In genomic region chr3:16884084-16884747, GRCh38 we compare ENCODE assay signal across 8 cellular contexts. TPM values are rescaled to one million over a fixed set of nuclear protein-coding genes. Genes with fewer than 3 reads are reported as not detected.
DNase-seq lines count a peak whose midpoint lies in the region; ATAC-seq and TF ChIP-seq lines count a peak whose summit lies in the region.

No MANE protein-coding gene starts in this region.

- peak overlapping the region; percentile 96 for H3K4me3 Mint-ChIP-seq in activated T-cell treated with anti-CD3 and anti-CD28 coated beads, Interleukin-2, amount 50 U/mL, for 4 hours
- peak overlapping the region; percentile 92 for H3K4me3 Mint-ChIP-seq in neural crest cell

- H3K36me3 ChIP-seq in HEK293 (ENCODE audit: control insufficient read depth in 2 of 2, insufficient read depth in 1 of 2, low read length in 2 of 2): no peaks in the 10 kb centered on the region
- no peaks in the 10 kb centered on the region for H3K36me3 ChIP-seq in fibroblast of lung (ENCODE audit: control insufficient read depth, insufficient read depth, low read length)
- H3K36me3 ChIP-seq in testis (ENCODE audit: low read depth, missing control alignments): no peaks in the 10 kb centered on the region

- CTCF ChIA-PET in GM10248 (lab: Yijun Ruan, JAX): interaction anchor here (0.7 to 4.5 kb wide), 41 partner anchors 10 to 352 kb away, joined by 3 to 44 read pairs (median 4); no protein-coding TSS in a partner anchor
- CTCF ChIA-PET in HEK293 (lab: Yijun Ruan, JAX): interaction anchor here (0.6 to 1.6 kb wide), 13 partner anchors 9 to 618 kb away, joined by 3 to 8 read pairs (median 3); no protein-coding TSS in a partner anchor

- H3K27ac Mint-ChIP-seq in neural crest cell (ENCODE audit: unreplicated experiment): no peak overlapping the region

- H3K27ac ChIP-seq in HEK293 (ENCODE audit: extremely low read depth, low read depth, low read length): peak overlapping the region; percentile 88
- peak overlapping the region; percentile 55 for H3K27ac ChIP-seq in fibroblast of lung (ENCODE audit: insufficient read depth, low read length)
- peak overlapping the region; percentile 96 to 98 for H3K27ac ChIP-seq in testis

- peak overlapping the region; percentile 76 for H3K9ac ChIP-seq in fibroblast of lung (ENCODE audit: insufficient read depth, low read length)

- WGBS in testis, 2 donors: 0 to 1% methylated on average over 19 to 48 of the region's 81 CpGs

- H3K9me3 ChIP-seq in HEK293 (ENCODE audit: control insufficient read depth, insufficient read depth, low read depth, low read length): no peaks in the 10 kb centered on the region
- H3K9me3 ChIP-seq in fibroblast of lung (ENCODE audit: control insufficient read depth, insufficient read depth, low read depth, low read length): no peaks in the 10 kb centered on the region
- H3K9me3 ChIP-seq in testis: no peaks in the 10 kb centered on the region

- no peaks in the 10 kb centered on the region for H3K27me3 Mint-ChIP-seq in activated T-cell treated with anti-CD3 and anti-CD28 coated beads, Interleukin-2, amount 50 U/mL, for 4 hours (ENCODE audit: low read depth)
- no peaks in the 10 kb centered on the region for H3K27me3 Mint-ChIP-seq in neural crest cell (ENCODE audit: low read depth)

- no peaks in the 10 kb centered on the region for H4K20me1 ChIP-seq in fibroblast of lung (ENCODE audit: control insufficient read depth, extremely low read depth, insufficient read depth, low read length)

- H3K36me3 Mint-ChIP-seq in activated T-cell treated with anti-CD3 and anti-CD28 coated beads, Interleukin-2, amount 50 U/mL, for 4 hours (ENCODE audit: insufficient read depth): no peaks in the 10 kb centered on the region
- H3K36me3 Mint-ChIP-seq in neural crest cell (ENCODE audit: low read depth): no peaks in the 10 kb centered on the region

- peak; percentile 83 for TF ChIP-seq CTCF in GM10248 (IDR thresholded peaks at IDR 0.05; ENCODE audit: control extremely low read depth, extremely low read depth, low read depth, missing control alignments)
- TF ChIP-seq CTCF in HEK293 (tag by site-specific recombination; IDR thresholded peaks at IDR 0.05): peak; percentile 75
- no peak for TF ChIP-seq CTCF in NB4 (IDR thresholded peaks at IDR 0.05; ENCODE audit: low read depth, low read length)
- peak; percentile 30 to 48 for TF ChIP-seq CTCF in fibroblast of lung (conservative IDR thresholded peaks at IDR 0.05 in 1 of 2, IDR thresholded peaks at IDR 0.05 in 1 of 2; ENCODE audit: low read depth in 1 of 2, low read length in 2 of 2)
- peak; percentile 71 for TF ChIP-seq CTCF in neural crest cell (conservative IDR thresholded peaks at IDR 0.05)
- TF ChIP-seq CTCF in testis (IDR thresholded peaks at IDR 0.05): peak in 2 of 3 experiments; percentile 49 to 54

- no peaks in the 10 kb centered on the region for H3K27me3 ChIP-seq in fibroblast of lung (ENCODE audit: control insufficient read depth, insufficient read depth, low read length)
- H3K27me3 ChIP-seq in testis: no peaks in the 10 kb centered on the region

- POLR2A ChIA-PET in GM10248 (lab: Yijun Ruan, JAX) (interaction anchor here (0.5 to 0.6 kb wide), 2 partner anchors 249 to 367 kb away, joined by 7 read pairs; no protein-coding TSS in a partner anchor), HEK293 (lab: Yijun Ruan, JAX) (interaction anchor here (0.5 to 1.0 kb wide), 6 partner anchors 17 to 1388 kb away, joined by 3 to 6 read pairs (median 4); no protein-coding TSS in a partner anchor)

- DNase-seq in GM10248 (ENCODE audit: extremely low spot score) (peak; percentile 90), NB4 (ENCODE audit: low read depth) (peak; percentile 28), fibroblast of lung (ENCODE audit: low read depth in 2 of 2) (peak; percentile 39), neural crest cell (ENCODE audit: low read depth, low spot score) (peak; percentile 81), testis (peak; percentile 64), DMS79 treated with DMSO at 0.1 percent for 48 hours (lab: John Stamatoyannopoulos, UW) (no peak)
- peak; percentile 75 for DNase-seq in activated T-cell treated with anti-CD3 and anti-CD28 coated beads, Interleukin-2, amount 50 U/mL, for 4 hours

- TF ChIP-seq POLR2A in NB4 (IDR thresholded peaks at IDR 0.05; ENCODE audit: extremely low read depth, insufficient read length) (no peak), testis (IDR thresholded peaks at IDR 0.05) (no peak)

- H2AFZ ChIP-seq in fibroblast of lung (ENCODE audit: low read length): peak overlapping the region; percentile 50

- peaks cover 4% of the 10 kb centered on the region for H3K79me2 ChIP-seq in fibroblast of lung (ENCODE audit: control insufficient read depth, insufficient read depth, low read length)

- peak; percentile 55 to 56 for ATAC-seq in activated T-cell treated with anti-CD3 and anti-CD28 coated beads, Interleukin-2, amount 50 U/mL, for 4 hours

- intact Hi-C loops in testis (cut with DNase I; ENCODE audit: low total_unique reads): no loop called here

- no peaks in the 10 kb centered on the region for H3K9me3 Mint-ChIP-seq in activated T-cell treated with anti-CD3 and anti-CD28 coated beads, Interleukin-2, amount 50 U/mL, for 4 hours
- no peaks in the 10 kb centered on the region for H3K9me3 Mint-ChIP-seq in neural crest cell

- H3K4me2 ChIP-seq in fibroblast of lung (ENCODE audit: extremely low read depth, insufficient read depth, low read length): peak overlapping the region; percentile 39

- H3K4me3 ChIP-seq in HEK293 (ENCODE audit: low read depth, low read length) (peak overlapping the region; percentile 80), NB4 (ENCODE audit: low read depth, low read length) (peak overlapping the region; percentile 40), fibroblast of lung (replicated peaks in 1 of 4; ENCODE audit: control extremely low read depth in 1 of 4, insufficient read depth in 1 of 4, low read depth in 3 of 4, low read length in 4 of 4) (peak overlapping the region; percentile 49 to 81 (median 74)), testis (peak overlapping the region; percentile 85 to 91)

- H3K4me1 ChIP-seq in HEK293 (ENCODE audit: control insufficient read depth, insufficient read depth, low read length): peaks cover 15% of the 10 kb centered on the region
- no peaks in the 10 kb centered on the region for H3K4me1 ChIP-seq in fibroblast of lung (ENCODE audit: control insufficient read depth, extremely low read depth, insufficient read depth, low read length)
- H3K4me1 ChIP-seq in testis: peaks cover 3% of the 10 kb centered on the region

- H3K4me1 Mint-ChIP-seq in activated T-cell treated with anti-CD3 and anti-CD28 coated beads, Interleukin-2, amount 50 U/mL, for 4 hours (ENCODE audit: low read depth): peaks cover 31% of the 10 kb centered on the region
- H3K4me1 Mint-ChIP-seq in neural crest cell: peaks cover 29% of the 10 kb centered on the region

TF ChIP-seq in HEK293, 187 proteins besides CTCF, POLR2A, EP300 and RAD21 (continues in another document):
- no peak for TF ChIP-seq ZNF600 (tag by site-specific recombination; IDR thresholded peaks at IDR 0.05)
- TF ChIP-seq SP7 (tag by site-specific recombination; IDR thresholded peaks at IDR 0.05): peak; percentile 43; the same call in 1 of the 2 replicates
- TF ChIP-seq ZNF639 (tag by site-specific recombination; IDR thresholded peaks at IDR 0.05): no peak
- no peak for TF ChIP-seq ZNF548 (tag by site-specific recombination; IDR thresholded peaks at IDR 0.05)
- TF ChIP-seq ZFP69B (tag by site-specific recombination; IDR thresholded peaks at IDR 0.05): no peak
- TF ChIP-seq, protein P1, sequence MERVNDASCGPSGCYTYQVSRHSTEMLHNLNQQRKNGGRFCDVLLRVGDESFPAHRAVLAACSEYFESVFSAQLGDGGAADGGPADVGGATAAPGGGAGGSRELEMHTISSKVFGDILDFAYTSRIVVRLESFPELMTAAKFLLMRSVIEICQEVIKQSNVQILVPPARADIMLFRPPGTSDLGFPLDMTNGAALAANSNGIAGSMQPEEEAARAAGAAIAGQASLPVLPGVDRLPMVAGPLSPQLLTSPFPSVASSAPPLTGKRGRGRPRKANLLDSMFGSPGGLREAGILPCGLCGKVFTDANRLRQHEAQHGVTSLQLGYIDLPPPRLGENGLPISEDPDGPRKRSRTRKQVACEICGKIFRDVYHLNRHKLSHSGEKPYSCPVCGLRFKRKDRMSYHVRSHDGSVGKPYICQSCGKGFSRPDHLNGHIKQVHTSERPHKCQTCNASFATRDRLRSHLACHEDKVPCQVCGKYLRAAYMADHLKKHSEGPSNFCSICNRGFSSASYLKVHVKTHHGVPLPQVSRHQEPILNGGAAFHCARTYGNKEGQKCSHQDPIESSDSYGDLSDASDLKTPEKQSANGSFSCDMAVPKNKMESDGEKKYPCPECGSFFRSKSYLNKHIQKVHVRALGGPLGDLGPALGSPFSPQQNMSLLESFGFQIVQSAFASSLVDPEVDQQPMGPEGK (tag by site-specific recombination; IDR thresholded peaks at IDR 0.05): peak; percentile 94
- TF ChIP-seq ZBTB7A (tag by site-specific recombination; IDR thresholded peaks at IDR 0.05; ENCODE audit: low read depth): 0 out of 2 replicates have a peak, but pooled peaks have one; percentile 43
- TF ChIP-seq TRIM28 (IDR thresholded peaks at IDR 0.05; ENCODE audit: borderline replicate concordance, low read length): no peak
- TF ChIP-seq ZNF211 (tag by site-specific recombination; IDR thresholded peaks at IDR 0.05; ENCODE audit: low read depth): no peak
- no peak for TF ChIP-seq ZNF19 (tag by site-specific recombination; IDR thresholded peaks at IDR 0.05; ENCODE audit: low read depth)
- TF ChIP-seq ZNF571 (tag by site-specific recombination; IDR thresholded peaks at IDR 0.05): no peak
- no peak for TF ChIP-seq ZNF830 (tag by site-specific recombination; IDR thresholded peaks at IDR 0.05; ENCODE audit: low read depth)
- no peak for TF ChIP-seq ZNF473 (tag by site-specific recombination; IDR thresholded peaks at IDR 0.05)

RNA-seq across cellular contexts. Expression of gene PLCL2, which starts 0.5 kb away (rescaled TPM):
- 10 to 100 TPM; 12.6 to 14.2 (median 12.7) TPM for total RNA-seq in activated T-cell treated with anti-CD3 and anti-CD28 coated beads, Interleukin-2, amount 50 U/mL, for 4 hours
- 11.0 and 11.9 TPM in 2 replicates for total RNA-seq in fibroblast of lung
- polyA plus RNA-seq in fibroblast of lung: 4.0 TPM in 2 replicates
- 3.2 and 3.6 TPM in 2 replicates for polyA plus RNA-seq in fibroblast of lung (2012)
- 1.7 and 2.9 TPM in 2 replicates for polyA minus RNA-seq in fibroblast of lung (ENCODE audit: low replicate concordance)
- total RNA-seq in neural crest cell: 9.4 and 10.5 TPM in 2 replicates
- 10 to 100 TPM; 15.0 to 23.0 TPM for total RNA-seq in testis
- 10.7 TPM for polyA plus RNA-seq in testis (ENCODE audit: insufficient read depth, low read depth, low replicate concordance)
